In the genomic region with DNA sequence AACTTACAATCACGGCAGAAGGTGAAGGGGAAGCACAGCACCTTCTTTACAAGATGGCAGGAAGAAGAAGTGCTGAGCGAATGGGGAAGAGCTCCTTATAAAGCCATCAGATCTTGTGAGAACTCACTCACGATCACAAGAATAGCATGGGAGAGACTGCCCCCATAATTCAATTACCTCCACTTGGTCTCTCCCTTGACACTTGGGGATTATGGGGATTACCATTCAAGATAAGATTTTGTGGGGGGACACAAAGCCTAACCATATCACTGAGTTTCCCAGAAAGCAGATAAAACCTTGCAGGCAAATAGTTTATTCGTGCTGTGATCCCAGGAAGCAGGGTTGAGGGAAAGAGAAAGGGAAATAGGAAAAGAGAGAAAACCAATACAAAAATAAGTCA, we compare ENCODE assay signal across 21 cellular contexts.
DNase-seq lines count a peak whose midpoint lies in the region.
"Had no signal": no experiment of that assay in that cellular context is flagged by ENCODE, and none has a peak within 500 bp of the region (broad histone marks: within the 10 kb centered on the region; RNA-seq: fewer than 3 reads in every experiment).

No MANE protein-coding gene starts in this region.

- no peak overlapping the region for H3K27ac ChIP-seq in mesendoderm (ENCODE audit: low read depth, low read length)
- H3K27ac ChIP-seq: 22Rv1; A549; BLaER1 treated with 17β-estradiol and CSF1 and Interleukin-3, amounts not matched to agents 10 nM and 100 nM; C4-2B had no signal

- H2BK5ac ChIP-seq in mesendoderm (ENCODE audit: low read length), result no peak overlapping the region

- H3K79me2 ChIP-seq in mesendoderm (ENCODE audit: control insufficient read depth, insufficient read depth, low read length), result no peaks in the 10 kb centered on the region

- H3K4me1 ChIP-seq in mesendoderm (ENCODE audit: control insufficient read depth, low read depth, low read length), result peaks cover 3% of the 10 kb centered on the region
- H3K4me1 ChIP-seq: A549; BLaER1 treated with 17β-estradiol and CSF1 and Interleukin-3, amounts not matched to agents 10 nM and 100 nM had no signal

- DNase-seq in NCI-H82 (lab: John Stamatoyannopoulos, UW) (peak; percentile 67), amniotic epithelial cell (ENCODE audit: low read depth) (peak; percentile 3), mesendoderm (peak; percentile 91), COLO829 (ENCODE audit: low spot score) (no peak), NCI-H1092 treated with DMSO at 0.1 percent for 48 hours (lab: John Stamatoyannopoulos, UW) (no peak)
- DNase-seq: AML-193; CD4-positive, alpha-beta T cell; CD8-positive, alpha-beta T cell; COR-L47; DMS 273 treated with DMSO at 0.1 percent for 48 hours; DMS153; DMS53; DMS79; DND-41; EL; GDM1 had no signal

- no peaks in the 10 kb centered on the region for H3K79me1 ChIP-seq in mesendoderm (ENCODE audit: low read length)

- no peak overlapping the region for H4K5ac ChIP-seq in mesendoderm (ENCODE audit: low read length)

- H3K18ac ChIP-seq in mesendoderm (ENCODE audit: low read length), result no peak overlapping the region

- H3K4me2 ChIP-seq in mesendoderm (ENCODE audit: low read length), result no peak overlapping the region
- H3K4me2 ChIP-seq: A549; BLaER1 treated with 17β-estradiol and CSF1 and Interleukin-3, amounts not matched to agents 10 nM and 100 nM had no signal

- no CpG with 5 or more reads among the region's 4 CpGs for WGBS in mesendoderm (ENCODE audit: extremely low coverage, insufficient coverage, low lambda C conversion rate)

- no peak overlapping the region for H2BK15ac ChIP-seq in mesendoderm (replicated peaks; ENCODE audit: low read depth)

- no peak overlapping the region for H3K4me3 ChIP-seq in mesendoderm (ENCODE audit: low read length)
- H3K4me3 ChIP-seq: A549; BLaER1 treated with 17β-estradiol and CSF1 and Interleukin-3, amounts not matched to agents 10 nM and 100 nM; GM12878 had no signal

- no peak overlapping the region for H4K8ac ChIP-seq in mesendoderm (ENCODE audit: low read depth, low read length)

- H3K27me3 ChIP-seq in mesendoderm (ENCODE audit: insufficient read depth, low read length, poor library complexity), result no peaks in the 10 kb centered on the region
- H3K27me3 ChIP-seq: BLaER1 treated with 17β-estradiol and CSF1 and Interleukin-3, amounts not matched to agents 10 nM and 100 nM had no signal

- H2BK120ac ChIP-seq in mesendoderm (ENCODE audit: low read depth, low read length), result no peak overlapping the region

- H3K23ac ChIP-seq in mesendoderm (ENCODE audit: low read length), result no peak overlapping the region

- H3K36me3 ChIP-seq in mesendoderm (ENCODE audit: control insufficient read depth, insufficient read depth, low read length), result no peaks in the 10 kb centered on the region
- H3K36me3 ChIP-seq: BLaER1 treated with 17β-estradiol and CSF1 and Interleukin-3, amounts not matched to agents 10 nM and 100 nM had no signal

- no peak overlapping the region for H2AK5ac ChIP-seq in mesendoderm (ENCODE audit: low read length)

- H3K9ac ChIP-seq in mesendoderm (ENCODE audit: low read length), result no peak overlapping the region
- H3K9ac ChIP-seq: BLaER1 treated with 17β-estradiol and CSF1 and Interleukin-3, amounts not matched to agents 10 nM and 100 nM had no signal

- H3K56ac ChIP-seq in mesendoderm (ENCODE audit: low read length), result no peak overlapping the region

- no peak overlapping the region for H3K4ac ChIP-seq in mesendoderm (ENCODE audit: low read depth, low read length)

Comparison
In these comparisons a context has a peak if more than half of its experiments do, and no peak if none do; other contexts are left out.
1. DNase-seq: peak in NCI-H82 (single experiment), amniotic epithelial cell (single experiment) and mesendoderm (single experiment); none in COLO829 (single experiment) and NCI-H1092 treated with DMSO at 0.1 percent for 48 hours (single experiment).